ENCODE assay signal across 8 cellular contexts in the genomic region with DNA sequence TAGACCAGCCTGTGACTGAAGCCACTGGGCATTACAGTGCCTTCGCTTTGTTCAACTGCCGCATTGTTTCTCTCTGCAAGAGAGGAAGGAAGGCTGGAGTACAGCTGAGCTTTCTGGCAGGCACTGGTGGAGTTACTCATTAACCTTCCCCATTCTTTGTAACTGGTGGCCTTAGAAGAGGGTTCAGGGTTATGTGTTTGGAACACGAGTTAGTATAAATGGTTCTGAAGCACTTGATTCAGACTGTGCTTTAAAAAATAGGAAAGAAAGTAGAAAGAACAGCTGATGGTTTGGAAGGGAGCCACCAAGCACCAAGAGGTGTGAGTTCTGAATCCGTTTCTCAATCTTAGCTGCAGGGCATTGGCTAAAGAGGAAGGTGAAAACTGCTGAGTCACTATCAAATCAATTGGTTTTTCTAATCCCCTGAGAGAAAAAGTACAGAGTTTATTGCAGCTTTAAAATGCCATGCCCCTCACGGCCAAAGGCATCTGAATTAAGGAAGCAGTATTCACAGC. TPM values are rescaled to one million over a fixed set of nuclear protein-coding genes. Genes with fewer than 3 reads are reported as not detected.
A peak's percentile ranks its signal among the peaks of the same experiment; 100 is the strongest.
DNase-seq lines count a peak whose midpoint lies in the region; ATAC-seq, FAIRE-seq and TF ChIP-seq lines count a peak whose summit lies in the region.

No MANE protein-coding gene starts in this region.

- no peaks in the 10 kb centered on the region for H3K27me3 ChIP-seq in breast epithelium
- H3K27me3 ChIP-seq in stomach smooth muscle (ENCODE audit: control insufficient read depth in 1 of 2, insufficient read depth in 2 of 2, low read length in 2 of 2), result no peaks in the 10 kb centered on the region

- TF ChIP-seq POLR2A in breast epithelium (IDR thresholded peaks at IDR 0.05), result no peak

- peak overlapping the region in 1 of 2 donors; percentile 34 for H3K9ac ChIP-seq in kidney (ENCODE audit: low read length in 2 of 2)
- peak overlapping the region in 1 of 2 donors; percentile 47 for H3K9ac ChIP-seq in stomach smooth muscle (ENCODE audit: low read length in 2 of 2)

- intact Hi-C loops in breast epithelium (cut with DNase I; ENCODE audit: low total_unique reads), result no loop called here
- intact Hi-C loops in kidney (cut with DNase I), result no loop called here

- H3K36me3 ChIP-seq in breast epithelium (no peaks in the 10 kb centered on the region), kidney (ENCODE audit: control insufficient read depth in 1 of 2, insufficient read depth in 2 of 2, low read length in 2 of 2) (peaks cover 6 to 9% of the 10 kb centered on the region in 2 donors), stomach smooth muscle (ENCODE audit: control insufficient read depth in 2 of 2, insufficient read depth in 2 of 2, low read length in 2 of 2) (no peaks in the 10 kb centered on the region)

- DNase-seq in NCI-H2227 (lab: John Stamatoyannopoulos, UW; ENCODE audit: unreplicated experiment) (peak; percentile 26), breast epithelium (ENCODE audit: low spot score in 2 of 2) (peak in 1 of 2 donors; percentile 26), kidney (no peak), NCI-H510A (lab: John Stamatoyannopoulos, UW) (no peak)
- DNase-seq in activated CD8-positive, alpha-beta memory T cell treated with anti-CD3 and anti-CD28 coated beads, Interleukin-2, amount 50 U/mL, for 4 hours, result no peak

- H3K9me3 ChIP-seq in breast epithelium, result no peaks in the 10 kb centered on the region
- H3K9me3 ChIP-seq in kidney (ENCODE audit: control insufficient read depth in 1 of 2, low read length in 2 of 2), result no peaks in the 10 kb centered on the region
- H3K9me3 ChIP-seq in stomach smooth muscle (ENCODE audit: control insufficient read depth in 2 of 2, low read length in 2 of 2), result no peaks in the 10 kb centered on the region

- no peak for TF ChIP-seq CTCF in breast epithelium (IDR thresholded peaks at IDR 0.05)
- no peak for TF ChIP-seq CTCF in kidney (IDR thresholded peaks at IDR 0.05; ENCODE audit: borderline replicate concordance, extremely low read depth, insufficient read depth)

- FAIRE-seq in kidney (lab: Jason Lieb, UNC), result peak; percentile 96

- H3K4me3 ChIP-seq in breast epithelium, result peak overlapping the region in 1 of 3 donors; percentile 35
- peak overlapping the region; percentile 25 to 81 for H3K4me3 ChIP-seq in kidney (ENCODE audit: low read length in 2 of 2)
- H3K4me3 ChIP-seq in stomach smooth muscle (ENCODE audit: low read length in 2 of 2), result no peak overlapping the region

- H3K4me1 ChIP-seq in breast epithelium, result peaks cover 0 to 4% of the 10 kb centered on the region in 2 donors
- H3K4me1 ChIP-seq in kidney (ENCODE audit: control insufficient read depth in 1 of 2, insufficient read depth in 1 of 2, low read depth in 1 of 2, low read length in 2 of 2), result peaks cover 25 to 31% of the 10 kb centered on the region in 2 donors
- H3K4me1 ChIP-seq in stomach smooth muscle (ENCODE audit: control insufficient read depth, insufficient read depth, low read length), result peaks cover 8% of the 10 kb centered on the region

- H3K27ac ChIP-seq in breast epithelium, result peak overlapping the region; percentile 13 to 29
- H3K27ac ChIP-seq in kidney (ENCODE audit: low read depth in 2 of 2, low read length in 2 of 2), result peak overlapping the region; percentile 56 to 77
- peak overlapping the region; percentile 56 for H3K27ac ChIP-seq in stomach smooth muscle (ENCODE audit: low read length)

- ATAC-seq in GM18502 (IDR thresholded peaks at IDR 0.05; ENCODE audit: poor library complexity, unreplicated experiment), result peak; percentile 84
- peak; percentile 95 for ATAC-seq in HG02678 (IDR thresholded peaks at IDR 0.05; ENCODE audit: unreplicated experiment)

RNA-seq across cellular contexts. Expression of gene HGD, which starts 3.7 kb away (rescaled TPM):
- total RNA-seq in breast epithelium, result 10 to 100 TPM in 1 of 3 donors, 1 to 10 TPM in 1, not detected in 1; 5.1 to 25.9 TPM
- total RNA-seq in kidney, result 72.0 TPM
- 251 TPM for polyA plus RNA-seq in kidney (ENCODE audit: insufficient read depth, low read depth, low replicate concordance)

Comparison
In these comparisons a context has a peak if more than half of its experiments do, and no peak if none do; other contexts are left out.
1. H3K4me3 ChIP-seq: peak in kidney (2 of 2); none in stomach smooth muscle (0 of 2).
2. Peak in every context shown above with its lines, with median percentiles within 50 percentile points of each other: H3K27ac ChIP-seq.